11 cellular contexts compared by ENCODE assay signal in genomic region chr20:31868853-31869672, GRCh38. TPM values are rescaled to one million over a fixed set of nuclear protein-coding genes. Genes with fewer than 3 reads are reported as not detected.
DNase-seq lines count a peak whose midpoint lies in the region; ATAC-seq, FAIRE-seq and TF ChIP-seq lines count a peak whose summit lies in the region.
"Had no signal": no experiment of that assay in that cellular context is flagged by ENCODE, and none has a peak within 500 bp of the region (broad histone marks: within the 10 kb centered on the region; RNA-seq: fewer than 3 reads in every experiment).

No MANE protein-coding gene starts in this region.

- no peaks in the 10 kb centered on the region for H3K9me3 ChIP-seq in A549

- peak overlapping the region; percentile 83 for H3K4me3 Mint-ChIP-seq in central memory CD8-positive, alpha-beta T cell
- H3K4me3 Mint-ChIP-seq in naive thymus-derived CD8-positive, alpha-beta T cell = peak overlapping the region in 9 of 10 donors; percentile 51 to 93 (median 90)

- peaks cover 12% of the 10 kb centered on the region; the same call in 2 of the 3 replicates for H3K4me1 ChIP-seq in A549

- H3K27ac Mint-ChIP-seq in central memory CD8-positive, alpha-beta T cell (ENCODE audit: low read depth) = peak overlapping the region; percentile 52
- H3K27ac Mint-ChIP-seq in naive thymus-derived CD8-positive, alpha-beta T cell = peak overlapping the region in 2 of 10 donors; percentile 43 to 90
- H3K27ac Mint-ChIP-seq: T-helper 1 cell treated with Interleukin-12 subunit alpha and Interleukin-12 subunit beta and Interleukin-4 antibody, amounts not matched to agents 30 μg/mL and 1 μg/mL, for 36 hours had no signal

- FAIRE-seq in A549 (lab: Jason Lieb, UNC) = no peak

- in situ Hi-C loops in GM13976 (cut with MboI; ENCODE audit: low sequenced_read_pairs, unreplicated experiment) = no loop called here

- CTCF ChIA-PET in A549 (lab: Yijun Ruan, JAX) = interaction anchor here (0.7 to 3.4 kb wide), 6 partner anchors 10 to 162 kb away, joined by 3 to 12 read pairs (median 5); no protein-coding TSS in a partner anchor

- no peaks in the 10 kb centered on the region for H3K9me3 Mint-ChIP-seq in central memory CD8-positive, alpha-beta T cell
- no peaks in the 10 kb centered on the region for H3K9me3 Mint-ChIP-seq in naive thymus-derived CD8-positive, alpha-beta T cell
- H3K9me3 Mint-ChIP-seq: T-helper 1 cell treated with Interleukin-12 subunit alpha and Interleukin-12 subunit beta and Interleukin-4 antibody, amounts not matched to agents 30 μg/mL and 1 μg/mL, for 36 hours had no signal

- peak overlapping the region; percentile 99 for H3K4me2 ChIP-seq in A549

- H3K36me3 Mint-ChIP-seq in central memory CD8-positive, alpha-beta T cell (ENCODE audit: insufficient read depth) = peaks cover 1% of the 10 kb centered on the region
- peaks cover 2 to 5% (median 4%) of the 10 kb centered on the region in 3 donors for H3K36me3 Mint-ChIP-seq in naive thymus-derived CD8-positive, alpha-beta T cell

- ATAC-seq in A549 = peak in 1 of 2 experiments; percentile 7; a peak in 2 of 6 replicates
- ATAC-seq in central memory CD8-positive, alpha-beta T cell (replicated peaks; ENCODE audit: extremely low read depth, poor library complexity, severe bottlenecking) = no peak
- no peak for ATAC-seq in naive thymus-derived CD8-positive, alpha-beta T cell
- ATAC-seq in HG02840 (IDR thresholded peaks at IDR 0.05; ENCODE audit: low FRiP score, unreplicated experiment) = no peak

- no peak for DNase-seq in A549 (ENCODE audit: low read depth in 1 of 2, low spot score in 1 of 2)
- peak; percentile 22 for DNase-seq in GM13976 (ENCODE audit: low spot score)
- DNase-seq in central memory CD8-positive, alpha-beta T cell (ENCODE audit: low spot score in 2 of 2) = no peak
- DNase-seq in naive thymus-derived CD8-positive, alpha-beta T cell = no peak
- DNase-seq in DMS153 treated with DMSO at 0.1 percent for 48 hours (lab: John Stamatoyannopoulos, UW; ENCODE audit: unreplicated experiment) = no peak
- DNase-seq in central memory CD4-positive, alpha-beta T cell = no peak
- no peak for DNase-seq in mucosa of gallbladder (ENCODE audit: low spot score)
- DNase-seq: effector CD8-positive, alpha-beta T cell; Kasumi-1 had no signal

- TF ChIP-seq POLR2A in A549 (IDR thresholded peaks at IDR 0.05; ENCODE audit: low read length) = no peak

- H3K4me1 Mint-ChIP-seq in central memory CD8-positive, alpha-beta T cell = peaks cover 19% of the 10 kb centered on the region
- H3K4me1 Mint-ChIP-seq in naive thymus-derived CD8-positive, alpha-beta T cell = peaks cover 6 to 22% (median 16%) of the 10 kb centered on the region in 4 donors

- TF ChIP-seq CTCF in A549 (IDR thresholded peaks at IDR 0.05) (no peak), GM13976 (IDR thresholded peaks at IDR 0.05; ENCODE audit: borderline replicate concordance, control extremely low read depth, extremely low read depth, insufficient read depth, missing control alignments) (no peak)

- TF ChIP-seq EP300 in A549 (IDR thresholded peaks at IDR 0.05) = no peak

- no peak overlapping the region for H3K27ac ChIP-seq in A549

- WGBS in A549 (ENCODE audit: missing lambda C conversion rate) = 91% methylated on average over 11 of the region's 12 CpGs

- no peak overlapping the region; the same call in 2 of the 3 replicates for H3K4me3 ChIP-seq in A549

- peaks cover 56% of the 10 kb centered on the region for H3K27me3 Mint-ChIP-seq in central memory CD8-positive, alpha-beta T cell
- peaks cover 11 to 54% (median 27%) of the 10 kb centered on the region in 5 donors for H3K27me3 Mint-ChIP-seq in naive thymus-derived CD8-positive, alpha-beta T cell

- POLR2A ChIA-PET in A549 (lab: Yijun Ruan, JAX) = interaction anchor here (0.6 kb wide), 1 partner anchor 10 kb away, joined by 3 read pairs; no protein-coding TSS in a partner anchor
- POLR2A ChIA-PET in naive thymus-derived CD8-positive, alpha-beta T cell (lab: Charles Lee) = no interaction called here

- no peak for TF ChIP-seq RAD21 in A549 (conservative IDR thresholded peaks at IDR 0.05 in 1 of 2, IDR thresholded peaks at IDR 0.05 in 1 of 2)

TF ChIP-seq in A549, 52 proteins besides CTCF, POLR2A, EP300 and RAD21 (continues in another document):
- TF ChIP-seq TP53 (CRISPR knock-in tag; IDR thresholded peaks at IDR 0.05) (no peak), FOXS1 (CRISPR knock-in tag; IDR thresholded peaks at IDR 0.05) (no peak), HEYL (CRISPR knock-in tag; IDR thresholded peaks at IDR 0.05) (no peak), TFCP2L1 (CRISPR knock-in tag; IDR thresholded peaks at IDR 0.05) (no peak), BCL3 (IDR thresholded peaks at IDR 0.05) (no peak), ZC3H11A (IDR thresholded peaks at IDR 0.05) (no peak), HES2 (IDR thresholded peaks at IDR 0.05) (no peak), POLR2AphosphoS2 (conservative IDR thresholded peaks at IDR 0.05; ENCODE audit: low read length) (no peak), CEBPB (IDR thresholded peaks at IDR 0.05) (no peak)
- TF ChIP-seq, protein P1, sequence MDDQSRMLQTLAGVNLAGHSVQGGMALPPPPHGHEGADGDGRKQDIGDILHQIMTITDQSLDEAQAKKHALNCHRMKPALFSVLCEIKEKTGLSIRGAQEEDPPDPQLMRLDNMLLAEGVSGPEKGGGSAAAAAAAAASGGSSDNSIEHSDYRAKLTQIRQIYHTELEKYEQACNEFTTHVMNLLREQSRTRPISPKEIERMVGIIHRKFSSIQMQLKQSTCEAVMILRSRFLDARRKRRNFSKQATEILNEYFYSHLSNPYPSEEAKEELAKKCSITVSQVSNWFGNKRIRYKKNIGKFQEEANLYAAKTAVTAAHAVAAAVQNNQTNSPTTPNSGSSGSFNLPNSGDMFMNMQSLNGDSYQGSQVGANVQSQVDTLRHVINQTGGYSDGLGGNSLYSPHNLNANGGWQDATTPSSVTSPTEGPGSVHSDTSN (IDR thresholded peaks at IDR 0.05) = no peak
- TF ChIP-seq, protein P2, sequence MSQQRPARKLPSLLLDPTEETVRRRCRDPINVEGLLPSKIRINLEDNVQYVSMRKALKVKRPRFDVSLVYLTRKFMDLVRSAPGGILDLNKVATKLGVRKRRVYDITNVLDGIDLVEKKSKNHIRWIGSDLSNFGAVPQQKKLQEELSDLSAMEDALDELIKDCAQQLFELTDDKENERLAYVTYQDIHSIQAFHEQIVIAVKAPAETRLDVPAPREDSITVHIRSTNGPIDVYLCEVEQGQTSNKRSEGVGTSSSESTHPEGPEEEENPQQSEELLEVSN (IDR thresholded peaks at IDR 0.05; ENCODE audit: borderline replicate concordance, low read depth) = no peak

RNA-seq across cellular contexts. Expression of gene DUSP15, which starts 1.3 kb away (rescaled TPM):
- polyA plus RNA-seq in A549 (2011; rRNA removed) (0.46 and 0.53 TPM in 2 replicates), A549 (2017; fragmentation: RNase III; extraction: RNeasy Plus Mini Kit Qiagen cat#74134 plus additional on column Dnase treatment) (0.70 to 1.3 TPM (median 0.96 TPM) in 3 replicates)
- polyA plus RNA-seq in A549 (2012; cell fraction: cytosol; rRNA removed) = 0.53 and 1.1 TPM in 2 replicates
- polyA plus RNA-seq in A549 (2012; cell fraction: nucleus; rRNA removed) = 0.76 and 1.00 TPM in 2 replicates
- 0.29 TPM in 1 of 2 replicates, not detected in the other for polyA minus RNA-seq in A549 (2011; rRNA and poly(A)+ RNA removed)
- total RNA-seq in naive thymus-derived CD8-positive, alpha-beta T cell = not detected
- polyA plus RNA-seq in naive thymus-derived CD8-positive, alpha-beta T cell = not detected
- 2.8 TPM for total RNA-seq in mucosa of gallbladder

RNA-seq across cellular contexts. Expression of gene TTLL9, which starts 1.4 kb away (rescaled TPM):
- polyA plus RNA-seq in A549 (2011; rRNA removed) (0.06 and 0.08 TPM in 2 replicates), A549 (2017; fragmentation: RNase III; extraction: RNeasy Plus Mini Kit Qiagen cat#74134 plus additional on column Dnase treatment) (0.04 to 0.24 TPM (median 0.15 TPM) in 3 replicates)
- polyA plus RNA-seq in A549 (2012; cell fraction: cytosol; rRNA removed) = 0.04 TPM in 2 replicates
- 0.02 and 0.16 TPM in 2 replicates for polyA plus RNA-seq in A549 (2012; cell fraction: nucleus; rRNA removed)
- 0.12 and 0.63 TPM in 2 replicates for polyA minus RNA-seq in A549 (2011; rRNA and poly(A)+ RNA removed)
- total RNA-seq in naive thymus-derived CD8-positive, alpha-beta T cell = not detected
- not detected for polyA plus RNA-seq in naive thymus-derived CD8-positive, alpha-beta T cell
- total RNA-seq in mucosa of gallbladder = 0.29 TPM

RNA-seq across cellular contexts. Expression of gene FOXS1, which starts 23.7 kb away (rescaled TPM):
- 1.0 and 1.5 TPM in 2 replicates for polyA plus RNA-seq in A549 (2011; rRNA removed)
- 1.5 and 3.0 TPM in 2 replicates for polyA plus RNA-seq in A549 (2012; cell fraction: cytosol; rRNA removed)
- 3.0 and 4.0 TPM in 2 replicates for polyA plus RNA-seq in A549 (2012; cell fraction: nucleus; rRNA removed)
- polyA plus RNA-seq in A549 (2017; fragmentation: RNase III; extraction: RNeasy Plus Mini Kit Qiagen cat#74134 plus additional on column Dnase treatment) = 1.9 to 3.7 TPM (median 3.4 TPM) in 3 replicates
- polyA minus RNA-seq in A549 (2011; rRNA and poly(A)+ RNA removed) = 0.83 and 1.8 TPM in 2 replicates
- not detected for total RNA-seq in naive thymus-derived CD8-positive, alpha-beta T cell
- not detected for polyA plus RNA-seq in naive thymus-derived CD8-positive, alpha-beta T cell
- total RNA-seq in mucosa of gallbladder = 1.6 TPM

RNA-seq across cellular contexts. Expression of gene MYLK2, which starts 49.9 kb away (rescaled TPM):
- polyA plus RNA-seq in A549 (2011; rRNA removed) (0.09 and 0.20 TPM in 2 replicates), A549 (2017; fragmentation: RNase III; extraction: RNeasy Plus Mini Kit Qiagen cat#74134 plus additional on column Dnase treatment) (0.36 to 0.63 TPM (median 0.51 TPM) in 3 replicates)
- polyA plus RNA-seq in A549 (2012; cell fraction: cytosol; rRNA removed) = 0.53 and 0.70 TPM in 2 replicates
- 3.9 and 4.1 TPM in 2 replicates for polyA plus RNA-seq in A549 (2012; cell fraction: nucleus; rRNA removed)
- polyA minus RNA-seq in A549 (2011; rRNA and poly(A)+ RNA removed) = 0.21 and 0.34 TPM in 2 replicates
- total RNA-seq in naive thymus-derived CD8-positive, alpha-beta T cell = not detected
- polyA plus RNA-seq in naive thymus-derived CD8-positive, alpha-beta T cell = not detected
- not detected for total RNA-seq in mucosa of gallbladder
